ENCODE assay signal across 8 cellular contexts in genomic region chr19:34678085-34678412, GRCh38. TPM values are rescaled to one million over a fixed set of nuclear protein-coding genes. Genes with fewer than 3 reads are reported as not detected.
DNase-seq lines count a peak whose midpoint lies in the region; TF ChIP-seq lines count a peak whose summit lies in the region.

No MANE protein-coding gene starts in this region.

- H3K36me3 ChIP-seq in DOHH2 (ENCODE audit: control insufficient read depth, low read length) (peaks cover 44% of the 10 kb centered on the region), SK-N-MC (ENCODE audit: insufficient read depth, low read length) (peaks cover 47% of the 10 kb centered on the region), fibroblast of lung (ENCODE audit: control insufficient read depth, insufficient read depth, low read length) (peaks cover 4% of the 10 kb centered on the region)

- H3K4me1 Mint-ChIP-seq in progenitor cell of endocrine pancreas (ENCODE audit: low read depth): peaks cover 18% of the 10 kb centered on the region

- H2AFZ ChIP-seq in fibroblast of lung (ENCODE audit: low read length): no peak overlapping the region

- H3K27me3 ChIP-seq in DOHH2 (ENCODE audit: control insufficient read depth, low read length) (no peaks in the 10 kb centered on the region), fibroblast of lung (ENCODE audit: control insufficient read depth, insufficient read depth, low read length) (no peaks in the 10 kb centered on the region)

- TF ChIP-seq CTCF in DOHH2 (IDR thresholded peaks at IDR 0.05; ENCODE audit: low read depth, low read length, poor library complexity, severe bottlenecking) (no peak), fibroblast of lung (conservative IDR thresholded peaks at IDR 0.05 in 1 of 2, IDR thresholded peaks at IDR 0.05 in 1 of 2; ENCODE audit: low read depth in 1 of 2, low read length in 2 of 2) (no peak), progenitor cell of endocrine pancreas (IDR thresholded peaks at IDR 0.05; ENCODE audit: unreplicated experiment) (no peak)

- H4K20me1 ChIP-seq in DOHH2 (ENCODE audit: control insufficient read depth, insufficient read depth, low read depth, low read length): no peaks in the 10 kb centered on the region
- no peaks in the 10 kb centered on the region for H4K20me1 ChIP-seq in fibroblast of lung (ENCODE audit: control insufficient read depth, extremely low read depth, insufficient read depth, low read length)

- H3K4me1 ChIP-seq in DOHH2 (ENCODE audit: control insufficient read depth, low read length) (peaks cover 17% of the 10 kb centered on the region), fibroblast of lung (ENCODE audit: control insufficient read depth, extremely low read depth, insufficient read depth, low read length) (peaks cover 2% of the 10 kb centered on the region)

- H3K4me2 ChIP-seq in DOHH2 (ENCODE audit: low read length) (peak overlapping the region; percentile 75), fibroblast of lung (ENCODE audit: extremely low read depth, insufficient read depth, low read length) (peak overlapping the region; percentile 90)

- peak overlapping the region; percentile 58; the same call in 1 of the 2 replicates for H3K27ac ChIP-seq in DOHH2 (ENCODE audit: low read depth, low read length)
- peak overlapping the region; percentile 96 for H3K27ac ChIP-seq in SK-N-MC
- peak overlapping the region; percentile 98 for H3K27ac ChIP-seq in fibroblast of lung (ENCODE audit: insufficient read depth, low read length)

- H3K9me3 Mint-ChIP-seq in progenitor cell of endocrine pancreas (ENCODE audit: low read depth): peaks cover 27% of the 10 kb centered on the region

- H3K36me3 Mint-ChIP-seq in progenitor cell of endocrine pancreas (ENCODE audit: insufficient read depth): peaks cover 42% of the 10 kb centered on the region

- no peaks in the 10 kb centered on the region for H3K9me2 ChIP-seq in DOHH2 (replicated peaks; ENCODE audit: control insufficient read depth, low read length)

- H3K79me2 ChIP-seq in DOHH2 (ENCODE audit: control insufficient read depth, low read length): peaks cover 8% of the 10 kb centered on the region
- H3K79me2 ChIP-seq in fibroblast of lung (ENCODE audit: control insufficient read depth, insufficient read depth, low read length): no peaks in the 10 kb centered on the region

- no peaks in the 10 kb centered on the region for H3F3A ChIP-seq in DOHH2 (ENCODE audit: control insufficient read depth, insufficient read depth)

- H3K4me3 ChIP-seq in DOHH2 (ENCODE audit: low read length): peak overlapping the region; percentile 88
- H3K4me3 ChIP-seq in SK-N-MC: peak overlapping the region; percentile 98
- H3K4me3 ChIP-seq in fibroblast of lung (replicated peaks in 1 of 4; ENCODE audit: control extremely low read depth in 1 of 4, insufficient read depth in 1 of 4, low read depth in 3 of 4, low read length in 4 of 4): peak overlapping the region; percentile 59 to 80 (median 62)

- peak overlapping the region; percentile 97 for H3K27ac Mint-ChIP-seq in progenitor cell of endocrine pancreas

- H3K4me3 Mint-ChIP-seq in progenitor cell of endocrine pancreas (ENCODE audit: low read depth): peak overlapping the region; percentile 90

- H3K9ac ChIP-seq in SK-N-MC (ENCODE audit: insufficient read length): peak overlapping the region; percentile 95
- peak overlapping the region; percentile 99 for H3K9ac ChIP-seq in fibroblast of lung (ENCODE audit: insufficient read depth, low read length)

- H3K9me3 ChIP-seq in DOHH2 (ENCODE audit: control insufficient read depth, insufficient read depth, low read length): peaks cover 14% of the 10 kb centered on the region
- peaks cover 14% of the 10 kb centered on the region; the same call in 1 of the 2 replicates for H3K9me3 ChIP-seq in SK-N-MC (ENCODE audit: low read depth, low read length)
- H3K9me3 ChIP-seq in fibroblast of lung (ENCODE audit: control insufficient read depth, insufficient read depth, low read depth, low read length): no peaks in the 10 kb centered on the region

- DNase-seq in SK-N-MC (ENCODE audit: low read depth, low spot score) (no peak), fibroblast of lung (ENCODE audit: low read depth in 2 of 2) (no peak), progenitor cell of endocrine pancreas (ENCODE audit: low spot score, unreplicated experiment) (no peak), epidermal melanocyte (ENCODE audit: insufficient read length, low spot score) (no peak), NK-92 (lab: John Stamatoyannopoulos, UW; ENCODE audit: unreplicated experiment) (no peak), iPS-NIHi11 (ENCODE audit: low spot score) (no peak), NOMO-1 treated with dmso at 0.1 percent for 144 hours (lab: John Stamatoyannopoulos, UW; ENCODE audit: unreplicated experiment) (no peak)

- H3K27me3 Mint-ChIP-seq in progenitor cell of endocrine pancreas: peaks cover 8% of the 10 kb centered on the region

RNA-seq across cellular contexts. Expression of gene ZNF302, which starts 0.6 kb away (rescaled TPM):
- total RNA-seq in fibroblast of lung (13.6 and 21.6 TPM in 2 replicates), progenitor cell of endocrine pancreas (40.1 and 41.9 TPM in 2 replicates)
- 8.9 and 14.5 TPM in 2 replicates for polyA plus RNA-seq in fibroblast of lung
- polyA plus RNA-seq in fibroblast of lung (2012): 7.9 and 11.0 TPM in 2 replicates
- 6.4 and 8.1 TPM in 2 replicates for polyA minus RNA-seq in fibroblast of lung (ENCODE audit: low replicate concordance)

RNA-seq across cellular contexts. Expression of gene SCGB2B2, which starts 1.1 kb away (rescaled TPM):
- total RNA-seq in fibroblast of lung: 0.50 TPM in 1 of 2 replicates, not detected in the other
- polyA plus RNA-seq in fibroblast of lung: not detected in 2 replicates
- not detected in 2 replicates for polyA plus RNA-seq in fibroblast of lung (2012)
- 1.0 TPM in 1 of 2 replicates, not detected in the other for polyA minus RNA-seq in fibroblast of lung (ENCODE audit: low replicate concordance)
- 0.47 and 0.84 TPM in 2 replicates for total RNA-seq in progenitor cell of endocrine pancreas

RNA-seq across cellular contexts. Expression of gene ZNF181, which starts 56.0 kb away (rescaled TPM):
- total RNA-seq in fibroblast of lung (22.0 and 33.6 TPM in 2 replicates), progenitor cell of endocrine pancreas (10.1 and 10.3 TPM in 2 replicates)
- 3.8 and 6.6 TPM in 2 replicates for polyA plus RNA-seq in fibroblast of lung
- 4.5 and 5.2 TPM in 2 replicates for polyA plus RNA-seq in fibroblast of lung (2012)
- polyA minus RNA-seq in fibroblast of lung (ENCODE audit: low replicate concordance): 0.70 TPM in 1 of 2 replicates, not detected in the other
